Comparison of ENCODE assay signal across 1 cellular context in the genomic region with DNA sequence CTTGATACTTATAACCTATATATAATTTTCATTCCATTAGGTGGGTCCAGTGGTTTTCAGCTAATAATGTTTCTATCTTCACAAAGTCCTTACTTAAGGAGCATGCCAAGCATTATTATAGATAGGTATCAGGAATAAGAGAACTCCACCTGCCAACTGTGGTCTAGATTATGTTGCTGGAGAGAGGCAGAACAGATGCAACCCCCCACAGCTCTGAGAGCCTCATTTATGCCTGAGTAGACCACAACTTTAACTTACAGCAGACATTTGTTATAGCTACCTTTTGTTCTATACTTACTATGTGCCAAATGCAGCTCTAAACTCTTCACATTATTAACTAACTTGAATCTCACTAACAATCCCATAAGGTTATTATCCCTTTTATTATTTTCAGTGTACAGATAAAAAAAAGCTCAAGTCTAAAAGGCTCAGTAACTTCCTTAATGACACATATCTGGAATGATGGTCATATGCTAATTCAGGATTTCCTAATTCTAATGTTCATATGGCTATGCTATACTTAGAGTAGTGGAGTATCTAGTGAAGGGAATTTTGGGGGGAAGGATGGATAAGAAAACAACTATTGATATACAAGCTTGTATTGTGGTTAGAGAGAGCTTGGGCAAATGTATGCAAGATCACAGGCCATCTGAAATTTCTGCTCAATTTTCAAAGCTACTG.
TF ChIP-seq lines count a peak whose summit lies in the region.

No MANE protein-coding gene starts in this region.

TF ChIP-seq in IMR-90, 13 proteins besides CTCF, POLR2A, EP300 and RAD21:
- TF ChIP-seq CEBPB (IDR thresholded peaks at IDR 0.05; ENCODE audit: low read depth, low read length) = no peak
- TF ChIP-seq RCOR1 (IDR thresholded peaks at IDR 0.05; ENCODE audit: insufficient replicate concordance, low read length) = no peak
- TF ChIP-seq, protein P1, sequence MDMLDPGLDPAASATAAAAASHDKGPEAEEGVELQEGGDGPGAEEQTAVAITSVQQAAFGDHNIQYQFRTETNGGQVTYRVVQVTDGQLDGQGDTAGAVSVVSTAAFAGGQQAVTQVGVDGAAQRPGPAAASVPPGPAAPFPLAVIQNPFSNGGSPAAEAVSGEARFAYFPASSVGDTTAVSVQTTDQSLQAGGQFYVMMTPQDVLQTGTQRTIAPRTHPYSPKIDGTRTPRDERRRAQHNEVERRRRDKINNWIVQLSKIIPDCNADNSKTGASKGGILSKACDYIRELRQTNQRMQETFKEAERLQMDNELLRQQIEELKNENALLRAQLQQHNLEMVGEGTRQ (IDR thresholded peaks at IDR 0.05; ENCODE audit: low read depth, low read length) = no peak
- no peak for TF ChIP-seq MXI1 (IDR thresholded peaks at IDR 0.05; ENCODE audit: borderline replicate concordance, low read depth, low read length)
- TF ChIP-seq FOS (IDR thresholded peaks at IDR 0.05; ENCODE audit: low read depth, low read length) = no peak
- TF ChIP-seq BHLHE40 (IDR thresholded peaks at IDR 0.05; ENCODE audit: low read depth, low read length) = no peak
- TF ChIP-seq MAZ (IDR thresholded peaks at IDR 0.05; ENCODE audit: borderline replicate concordance, low read depth, low read length) = no peak
- no peak for TF ChIP-seq SMC3 (IDR thresholded peaks at IDR 0.05; ENCODE audit: low read depth, low read length)
- TF ChIP-seq CHD1 (IDR thresholded peaks at IDR 0.05; ENCODE audit: low read depth, low read length) = no peak
- TF ChIP-seq, protein P2, sequence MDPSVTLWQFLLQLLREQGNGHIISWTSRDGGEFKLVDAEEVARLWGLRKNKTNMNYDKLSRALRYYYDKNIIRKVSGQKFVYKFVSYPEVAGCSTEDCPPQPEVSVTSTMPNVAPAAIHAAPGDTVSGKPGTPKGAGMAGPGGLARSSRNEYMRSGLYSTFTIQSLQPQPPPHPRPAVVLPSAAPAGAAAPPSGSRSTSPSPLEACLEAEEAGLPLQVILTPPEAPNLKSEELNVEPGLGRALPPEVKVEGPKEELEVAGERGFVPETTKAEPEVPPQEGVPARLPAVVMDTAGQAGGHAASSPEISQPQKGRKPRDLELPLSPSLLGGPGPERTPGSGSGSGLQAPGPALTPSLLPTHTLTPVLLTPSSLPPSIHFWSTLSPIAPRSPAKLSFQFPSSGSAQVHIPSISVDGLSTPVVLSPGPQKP (IDR thresholded peaks at IDR 0.05; ENCODE audit: borderline replicate concordance, low read depth, low read length) = no peak
- no peak for TF ChIP-seq RFX5 (IDR thresholded peaks at IDR 0.05; ENCODE audit: low read depth, low read length)
- no peak for TF ChIP-seq NFE2L2 (IDR thresholded peaks at IDR 0.05; ENCODE audit: low read depth, low read length)
- TF ChIP-seq MAFK (IDR thresholded peaks at IDR 0.05; ENCODE audit: low read depth, low read length) = no peak
